8 cellular contexts compared by ENCODE assay signal in genomic region chr13:24693862-24694471, GRCh38. TPM values are rescaled to one million over a fixed set of nuclear protein-coding genes. Genes with fewer than 3 reads are reported as not detected.
DNase-seq lines count a peak whose midpoint lies in the region; ATAC-seq, FAIRE-seq and TF ChIP-seq lines count a peak whose summit lies in the region.

No MANE protein-coding gene starts in this region.

- WGBS in HepG2 (ENCODE audit: low lambda C conversion rate): 12% methylated on average over 17 of the region's 17 CpGs
- 25 to 28% methylated on average over 17 of the region's 17 CpGs for WGBS in upper lobe of left lung, 2 donors

- peak; percentile 1 for DNase-seq in DMS114 treated with DMSO at 0.1 percent for 48 hours (lab: John Stamatoyannopoulos, UW; ENCODE audit: unreplicated experiment)
- DNase-seq in NCI-H1436 (lab: John Stamatoyannopoulos, UW): peak; percentile 41
- no peak for DNase-seq in chondrocyte (ENCODE audit: low spot score)
- DNase-seq in HepG2 (ENCODE audit: low spot score): peak; percentile 60
- peak in 1 of 2 donors; percentile 51 for DNase-seq in upper lobe of left lung

- H3K27me3 ChIP-seq in SU-DHL-6 (ENCODE audit: low read length) (no peaks in the 10 kb centered on the region), HepG2 (ENCODE audit: control insufficient read depth in 1 of 2, insufficient read depth in 2 of 2, low read length in 2 of 2) (peaks cover 5 to 40% of the 10 kb centered on the region in 2 experiments; a peak in 4 of 5 replicates), upper lobe of left lung (no peaks in the 10 kb centered on the region)

- peak; percentile 83 for FAIRE-seq in HepG2 (lab: Jason Lieb, UNC)

- peaks cover 14% of the 10 kb centered on the region for H3K27me3 Mint-ChIP-seq in chondrocyte (ENCODE audit: low read depth)

- intact Hi-C loops in HepG2 (cut with micrococcal nuclease; ENCODE audit: unreplicated experiment): loop anchor here (1.0 to 5.0 kb wide), 2 partner anchors 34 to 273 kb away; no protein-coding TSS in a partner anchor

- CTCF ChIA-PET in HepG2 (lab: Yijun Ruan, JAX; ENCODE audit: low intra/inter-chr PET ratio, low total read pairs): interaction anchor here (0.7 to 2.3 kb wide), 4 partner anchors 34 to 303 kb away, joined by 3 to 9 read pairs (median 3); no protein-coding TSS in a partner anchor

- H3K4me2 ChIP-seq in SU-DHL-6 (ENCODE audit: low read depth, low read length, poor library complexity, severe bottlenecking) (no peak overlapping the region), HepG2 (ENCODE audit: low read depth, low read length) (no peak overlapping the region)

- no peak overlapping the region for H3K4me3 Mint-ChIP-seq in chondrocyte (ENCODE audit: unreplicated experiment)

- no peaks in the 10 kb centered on the region for H3K9me2 ChIP-seq in SU-DHL-6 (replicated peaks; ENCODE audit: insufficient read depth, low read length)

- H3K36me3 Mint-ChIP-seq in chondrocyte (ENCODE audit: low read depth): no peaks in the 10 kb centered on the region

- H3K4me1 ChIP-seq in HepG2 (ENCODE audit: insufficient read depth, low read length) (no peaks in the 10 kb centered on the region), upper lobe of left lung (no peaks in the 10 kb centered on the region)

- H4K20me1 ChIP-seq in SU-DHL-6 (ENCODE audit: low read depth, low read length) (no peaks in the 10 kb centered on the region), HepG2 (ENCODE audit: insufficient read depth, low read length) (no peaks in the 10 kb centered on the region)

- H3K9me3 Mint-ChIP-seq in chondrocyte (ENCODE audit: low read depth): no peaks in the 10 kb centered on the region

- no peak for TF ChIP-seq EP300 in HepG2 (IDR thresholded peaks at IDR 0.05; ENCODE audit: low read depth in 2 of 2, low read length in 2 of 2)
- no peak for TF ChIP-seq EP300 in HepG2 (CRISPR knock-in tag; IDR thresholded peaks at IDR 0.05; ENCODE audit: borderline replicate concordance)
- TF ChIP-seq EP300 in upper lobe of left lung (IDR thresholded peaks at IDR 0.05): no peak

- TF ChIP-seq RAD21 in HepG2 (CRISPR knock-in tag; IDR thresholded peaks at IDR 0.05): no peak

- H3K4me1 Mint-ChIP-seq in chondrocyte (ENCODE audit: low read depth): peaks cover 12% of the 10 kb centered on the region

- no peak overlapping the region for H3K27ac Mint-ChIP-seq in chondrocyte (ENCODE audit: unreplicated experiment)

- POLR2A ChIA-PET in HepG2 (lab: Yijun Ruan, JAX): no interaction called here

- H3K9me3 ChIP-seq in SU-DHL-6 (ENCODE audit: insufficient read depth, low read length): no peaks in the 10 kb centered on the region
- H3K9me3 ChIP-seq in HepG2 (ENCODE audit: low read length): no peaks in the 10 kb centered on the region
- H3K9me3 ChIP-seq in upper lobe of left lung: no peaks in the 10 kb centered on the region

- no peaks in the 10 kb centered on the region for H3K36me3 ChIP-seq in SU-DHL-6 (ENCODE audit: low read length)
- no peaks in the 10 kb centered on the region for H3K36me3 ChIP-seq in HepG2 (replicated peaks in 1 of 2; ENCODE audit: control insufficient read depth in 1 of 2, insufficient read depth in 2 of 2, low read length in 2 of 2)
- no peaks in the 10 kb centered on the region for H3K36me3 ChIP-seq in upper lobe of left lung

- no peaks in the 10 kb centered on the region for H3F3A ChIP-seq in SU-DHL-6 (ENCODE audit: insufficient read depth)

- H3K4me3 ChIP-seq in SU-DHL-6 (ENCODE audit: insufficient read depth, low read length, poor library complexity, severe bottlenecking): no peak overlapping the region
- no peak overlapping the region for H3K4me3 ChIP-seq in HepG2 (replicated peaks in 1 of 3; ENCODE audit: insufficient read depth in 1 of 3, low read depth in 2 of 3, low read length in 3 of 3)
- no peak overlapping the region for H3K4me3 ChIP-seq in upper lobe of left lung

- H2AFZ ChIP-seq in SU-DHL-6 (ENCODE audit: low read depth, low read length, severe bottlenecking): no peak overlapping the region
- H2AFZ ChIP-seq in HepG2 (ENCODE audit: low read length): no peak overlapping the region

- TF ChIP-seq POLR2A in HepG2 (IDR thresholded peaks at IDR 0.05; ENCODE audit: insufficient read depth in 1 of 2, low read depth in 2 of 2, low read length in 2 of 2) (no peak), upper lobe of left lung (IDR thresholded peaks at IDR 0.05) (no peak)

- H3K79me2 ChIP-seq in SU-DHL-6 (ENCODE audit: insufficient read depth, low read length): no peaks in the 10 kb centered on the region
- H3K79me2 ChIP-seq in HepG2 (ENCODE audit: insufficient read depth, low read length): no peaks in the 10 kb centered on the region

- H3K9ac ChIP-seq in SU-DHL-6 (ENCODE audit: low read length) (no peak overlapping the region), HepG2 (ENCODE audit: insufficient read depth, low read depth, low read length) (no peak overlapping the region)

- BruUV-seq in HepG2 (replicated peaks; lab: Mats Ljungman, UMichigan): no TSS peak

- H3K27ac ChIP-seq in SU-DHL-6 (ENCODE audit: low read depth, low read length) (no peak overlapping the region), HepG2 (ENCODE audit: extremely low read length, insufficient read depth, low read length) (no peak overlapping the region), upper lobe of left lung (no peak overlapping the region)

- ATAC-seq in GM21786 (IDR thresholded peaks at IDR 0.05; ENCODE audit: unreplicated experiment): peak; percentile 53
- ATAC-seq in HepG2: peak; percentile 90
- peak in 1 of 2 donors; percentile 49 for ATAC-seq in upper lobe of left lung (ENCODE audit: low FRiP score in 2 of 2)
- no peak for ATAC-seq in HG02884 (IDR thresholded peaks at IDR 0.05; ENCODE audit: unreplicated experiment)

- in situ Hi-C loops in HepG2 (cut with HindIII; ENCODE audit: extremely low pct_ligation_motif_present, low pct_unique_long_range_greater_than_20kb): no loop called here

- TF ChIP-seq CTCF in SU-DHL-6 (IDR thresholded peaks at IDR 0.05; ENCODE audit: insufficient read depth, low read length, poor library complexity, severe bottlenecking) (peak; percentile 79), chondrocyte (IDR thresholded peaks at IDR 0.05) (peak; percentile 73), HepG2 (CRISPR knock-in tag; IDR thresholded peaks at IDR 0.05) (peak; percentile 73), upper lobe of left lung (IDR thresholded peaks at IDR 0.05) (peak; percentile 31 to 69 (median 58))

TF ChIP-seq in HepG2, 621 proteins besides CTCF, POLR2A, EP300 and RAD21 (continues in another document):
- TF ChIP-seq CERS6 (CRISPR knock-in tag; IDR thresholded peaks at IDR 0.05) (no peak), STAG1 (CRISPR knock-in tag; IDR thresholded peaks at IDR 0.05) (peak; percentile 58), SMC3 (IDR thresholded peaks at IDR 0.05; ENCODE audit: low read length) (peak; percentile 39; the same call in 1 of the 2 replicates), ZMYM4 (CRISPR knock-in tag; IDR thresholded peaks at IDR 0.05) (peak; percentile 47; the same call in 1 of the 2 replicates), FOXO1 (CRISPR knock-in tag; IDR thresholded peaks at IDR 0.05) (no peak), ZNF333 (CRISPR knock-in tag; IDR thresholded peaks at IDR 0.05; ENCODE audit: borderline replicate concordance) (no peak), ZBTB25 (CRISPR knock-in tag; IDR thresholded peaks at IDR 0.05) (no peak), FOXA3 (CRISPR knock-in tag; IDR thresholded peaks at IDR 0.05) (peak; percentile 72), ZNF737 (CRISPR knock-in tag; IDR thresholded peaks at IDR 0.05; ENCODE audit: borderline replicate concordance) (no peak), HDAC2 (CRISPR knock-in tag; IDR thresholded peaks at IDR 0.05) (no peak)

RNA-seq across cellular contexts. Expression of gene ATP12A, which starts 13.8 kb away (rescaled TPM):
- total RNA-seq in chondrocyte (not detected in 3 replicates), HepG2 (2016; rRNA removed; fragmentation: Illumina TruSeq; extraction: Trizol) (not detected in 2 replicates), upper lobe of left lung (10 to 100 TPM in 1 of 6 donors, 1 to 10 TPM in 1, under 1 TPM in 3, not detected in 1; 0.22 to 10.0 (median 0.34) TPM)
- not detected in 2 replicates for total RNA-seq in HepG2 (2016; cell fraction: cytosol; rRNA removed; fragmentation: Illumina TruSeq; extraction: Trizol; ENCODE audit: low read depth)
- total RNA-seq in HepG2 (2016; cell fraction: insoluble cytoplasmic fraction; rRNA removed; fragmentation: Illumina TruSeq; extraction: Trizol): not detected in 2 replicates
- total RNA-seq in HepG2 (2016; cell fraction: membrane; rRNA removed; fragmentation: Illumina TruSeq; extraction: Trizol): not detected in 2 replicates
- not detected in 2 replicates for total RNA-seq in HepG2 (2016; cell fraction: nucleus; rRNA removed; fragmentation: Illumina TruSeq; extraction: Trizol)
- not detected in 2 replicates for polyA plus RNA-seq in HepG2 (2011; rRNA removed)
- polyA plus RNA-seq in HepG2 (2011; cell fraction: cytosol; rRNA removed): not detected in 2 replicates
- not detected in 2 replicates for polyA plus RNA-seq in HepG2 (2011; cell fraction: nucleus; rRNA removed)
- polyA plus RNA-seq in HepG2 (2012): not detected in 2 replicates
- not detected in 2 replicates for polyA plus RNA-seq in HepG2 (2016; cell fraction: cytosol; fragmentation: Illumina TruSeq; extraction: Trizol; ENCODE audit: low read depth)
- not detected in 2 replicates for polyA plus RNA-seq in HepG2 (2016; cell fraction: insoluble cytoplasmic fraction; fragmentation: Illumina TruSeq; extraction: Trizol; ENCODE audit: low read depth)
- polyA plus RNA-seq in HepG2 (2016; cell fraction: membrane; fragmentation: Illumina TruSeq; extraction: Trizol; ENCODE audit: low read depth): not detected in 2 replicates
- polyA plus RNA-seq in HepG2 (2016; cell fraction: nucleus; fragmentation: Illumina TruSeq; extraction: Trizol; ENCODE audit: insufficient read depth, low read depth): not detected in 2 replicates
- polyA minus RNA-seq in HepG2 (2011; rRNA and poly(A)+ RNA removed; ENCODE audit: low replicate concordance): not detected in 2 replicates
- not detected in 2 replicates for polyA minus RNA-seq in HepG2 (2011; cell fraction: cytosol; rRNA and poly(A)+ RNA removed)
- not detected in 2 replicates for polyA minus RNA-seq in HepG2 (2011; cell fraction: nucleus; rRNA and poly(A)+ RNA removed)
